ENCODE assay signal across 25 cellular contexts in genomic region chr3:100546020-100546744, GRCh38. TPM values are rescaled to one million over a fixed set of nuclear protein-coding genes. Genes with fewer than 3 reads are reported as not detected.
"Had no signal": no experiment of that assay in that cellular context is flagged by ENCODE, and none has a peak within 500 bp of the region (broad histone marks: within the 10 kb centered on the region; RNA-seq: fewer than 3 reads in every experiment).

No MANE protein-coding gene starts in this region.

- H3K27me3 ChIP-seq: colonic mucosa, foreskin keratinocyte, gastroesophageal sphincter, neural progenitor cell, right atrium auricular region, sigmoid colon, transverse colon, vagina had no signal

- H3K4me2 ChIP-seq: neural progenitor cell had no signal

- H3K4me1 ChIP-seq: colonic mucosa, gastroesophageal sphincter, heart right ventricle, neural progenitor cell, prostate gland, right atrium auricular region, sigmoid colon, transverse colon had no signal

- ATAC-seq: foreskin keratinocyte; gastroesophageal sphincter; heart right ventricle; naive thymus-derived CD4-positive, alpha-beta T cell; stimulated activated naive B cell treated with anti-CD40 and anti-IgM and Interleukin-4, amounts not matched to agents 10 μg/mL and 1 μg/mL and 100 μg/mL, for 72 hours had no signal

- H3K27ac ChIP-seq: colonic mucosa, epithelial cell of prostate, foreskin keratinocyte, gastroesophageal sphincter, heart right ventricle, neural progenitor cell, prostate gland, right atrium auricular region, sigmoid colon, transverse colon, vagina had no signal

- H3K36me3 Mint-ChIP-seq: immature natural killer cell; naive thymus-derived CD4-positive, alpha-beta T cell; stimulated activated naive B cell treated with anti-CD40 and anti-IgM and Interleukin-4, amounts not matched to agents 10 μg/mL and 1 μg/mL and 100 μg/mL, for 72 hours had no signal

- H3K4me1 Mint-ChIP-seq: endodermal cell; immature natural killer cell; naive thymus-derived CD4-positive, alpha-beta T cell; nephron; neural progenitor cell; stimulated activated naive B cell treated with anti-CD40 and anti-IgM and Interleukin-4, amounts not matched to agents 10 μg/mL and 1 μg/mL and 100 μg/mL, for 72 hours had no signal

- H3K9ac ChIP-seq: neural progenitor cell had no signal

- H3K27ac Mint-ChIP-seq: dendritic cell treated with granulocyte-macrophage colony-stimulating factor and Interleukin-4, amounts not matched to agents 40 ng/mL and 50 ng/mL, for 4 days; endodermal cell; immature natural killer cell; naive thymus-derived CD4-positive, alpha-beta T cell; nephron; neural progenitor cell; stimulated activated naive B cell treated with anti-CD40 and anti-IgM and Interleukin-4, amounts not matched to agents 10 μg/mL and 1 μg/mL and 100 μg/mL, for 72 hours; stimulated activated naive CD8-positive, alpha-beta T cell treated with anti-CD3 and anti-CD28 coated beads, Interleukin-15, Interleukin-2, amounts not matched to agents 100 ng/mL and 50 ng/mL, for 24 hours had no signal

- DNase-seq: colonic mucosa; effector CD8-positive, alpha-beta T cell; endodermal cell; heart right ventricle; hypothalamus; immature natural killer cell; islet precursor cell; mesendoderm; midbrain; naive thymus-derived CD4-positive, alpha-beta T cell; sigmoid colon; stimulated activated CD4-positive, alpha-beta T cell treated with anti-CD3 and anti-CD28 coated beads, Interleukin-15, amount 100 ng/mL, for 24 hours; stimulated activated CD4-positive, alpha-beta T cell treated with anti-CD3 and anti-CD28 coated beads, Interleukin-2, amount 100 ng/mL, for 48 hours; stimulated activated naive B cell treated with anti-CD40 and anti-IgM and Interleukin-4, amounts not matched to agents 10 μg/mL and 1 μg/mL and 100 μg/mL, for 72 hours; transverse colon had no signal

- H3K4me3 ChIP-seq: colonic mucosa, gastroesophageal sphincter, heart right ventricle, neural progenitor cell, prostate gland, right atrium auricular region, sigmoid colon, transverse colon, vagina had no signal

- H3K27me3 Mint-ChIP-seq: dendritic cell treated with granulocyte-macrophage colony-stimulating factor and Interleukin-4, amounts not matched to agents 40 ng/mL and 50 ng/mL, for 4 days had no signal

- H3K36me3 ChIP-seq: colonic mucosa, gastroesophageal sphincter, heart right ventricle, neural progenitor cell, prostate gland, right atrium auricular region, sigmoid colon, transverse colon, vagina had no signal

- H2AFZ ChIP-seq: neural progenitor cell had no signal

- H3K9me3 ChIP-seq: colonic mucosa, gastroesophageal sphincter, prostate gland, right atrium auricular region, sigmoid colon, transverse colon, vagina had no signal

- H3K4me3 Mint-ChIP-seq: dendritic cell treated with granulocyte-macrophage colony-stimulating factor and Interleukin-4, amounts not matched to agents 40 ng/mL and 50 ng/mL, for 4 days; endodermal cell; immature natural killer cell; naive thymus-derived CD4-positive, alpha-beta T cell; nephron; neural progenitor cell; stimulated activated naive B cell treated with anti-CD40 and anti-IgM and Interleukin-4, amounts not matched to agents 10 μg/mL and 1 μg/mL and 100 μg/mL, for 72 hours; stimulated activated naive CD8-positive, alpha-beta T cell treated with anti-CD3 and anti-CD28 coated beads, Interleukin-15, Interleukin-2, amounts not matched to agents 100 ng/mL and 50 ng/mL, for 24 hours had no signal

RNA-seq across cellular contexts. Expression of gene TMEM45A, which starts 53.8 kb away (rescaled TPM):
- polyA plus RNA-seq: naive thymus-derived CD4-positive, alpha-beta T cell had no signal
